ENCODE assay signal across 1 cellular context in the genomic region with DNA sequence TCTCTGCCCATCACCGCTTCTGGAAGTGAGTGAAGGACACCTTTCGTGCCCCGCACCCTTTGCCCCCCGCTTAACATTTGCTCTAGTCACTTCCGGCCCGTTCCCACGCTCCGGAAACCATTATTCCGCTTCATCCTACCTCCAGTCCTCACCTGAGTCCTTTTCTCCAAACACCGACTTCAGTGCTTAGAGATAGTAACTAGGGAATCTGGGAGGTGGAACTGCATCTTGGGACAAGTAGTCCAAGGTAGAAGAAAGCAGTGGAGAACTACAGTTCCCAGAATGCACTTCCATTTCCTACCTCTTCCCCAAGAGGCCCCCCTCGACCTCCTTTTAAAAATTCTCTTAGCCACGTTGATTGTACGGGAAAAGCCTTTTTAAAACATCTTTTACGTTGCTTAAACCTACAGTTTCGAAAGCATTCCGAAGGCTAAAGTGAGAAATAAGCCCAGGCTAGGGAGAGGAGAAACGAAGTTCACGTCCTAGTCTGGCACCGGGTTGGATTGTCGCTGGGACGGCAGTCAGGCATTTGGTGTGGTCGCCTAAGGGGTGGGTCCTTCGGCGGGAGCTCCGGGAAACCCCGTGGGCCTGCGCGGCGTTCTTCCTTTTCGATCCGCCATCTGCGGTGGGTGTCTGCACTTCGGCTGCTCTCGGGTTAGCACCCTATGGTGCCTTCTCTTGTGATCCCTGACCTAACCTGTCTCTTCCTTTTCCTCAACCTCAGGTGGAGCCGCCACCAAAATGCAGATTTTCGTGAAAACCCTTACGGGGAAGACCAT.
TF ChIP-seq lines count a peak whose summit lies in the region.

A gene (minus strand): TSS at position 210 of the 779 bp plus-strand sequence. CDS start 9,882 bp downstream, outside the sequence.
A gene (plus strand): TSS at position 605 of the 779 bp plus-strand sequence. CDS start 137 bp downstream, at position 742.

TF ChIP-seq in HCT116, 20 proteins besides CTCF, POLR2A, EP300 and RAD21 (continued from another document):
- TF ChIP-seq EGR1 (IDR thresholded peaks at IDR 0.05; ENCODE audit: low read depth) (peak; percentile 49; the same call in 1 of the 2 replicates), POLR2AphosphoS5 (IDR thresholded peaks at IDR 0.05; ENCODE audit: low read depth, low read length) (peak; percentile 93), EZH2phosphoT487 (IDR thresholded peaks at IDR 0.05; ENCODE audit: borderline replicate concordance) (no peak), ZNF274 (IDR thresholded peaks at IDR 0.05; ENCODE audit: low read depth, low read length) (no peak), SRF (IDR thresholded peaks at IDR 0.05; ENCODE audit: low read depth) (no peak), CEBPB (IDR thresholded peaks at IDR 0.05; ENCODE audit: low read depth) (no peak), YY1 (IDR thresholded peaks at IDR 0.05; ENCODE audit: extremely low read depth, insufficient replicate concordance, low read depth, low read length) (peak; percentile 69), CBX3 (IDR thresholded peaks at IDR 0.05; ENCODE audit: low read depth) (no peak), SP1 (IDR thresholded peaks at IDR 0.05; ENCODE audit: low read depth) (peak; percentile 53), ZFX (IDR thresholded peaks at IDR 0.05) (peak; percentile 40; the same call in 1 of the 2 replicates)
- TF ChIP-seq, protein P1, sequence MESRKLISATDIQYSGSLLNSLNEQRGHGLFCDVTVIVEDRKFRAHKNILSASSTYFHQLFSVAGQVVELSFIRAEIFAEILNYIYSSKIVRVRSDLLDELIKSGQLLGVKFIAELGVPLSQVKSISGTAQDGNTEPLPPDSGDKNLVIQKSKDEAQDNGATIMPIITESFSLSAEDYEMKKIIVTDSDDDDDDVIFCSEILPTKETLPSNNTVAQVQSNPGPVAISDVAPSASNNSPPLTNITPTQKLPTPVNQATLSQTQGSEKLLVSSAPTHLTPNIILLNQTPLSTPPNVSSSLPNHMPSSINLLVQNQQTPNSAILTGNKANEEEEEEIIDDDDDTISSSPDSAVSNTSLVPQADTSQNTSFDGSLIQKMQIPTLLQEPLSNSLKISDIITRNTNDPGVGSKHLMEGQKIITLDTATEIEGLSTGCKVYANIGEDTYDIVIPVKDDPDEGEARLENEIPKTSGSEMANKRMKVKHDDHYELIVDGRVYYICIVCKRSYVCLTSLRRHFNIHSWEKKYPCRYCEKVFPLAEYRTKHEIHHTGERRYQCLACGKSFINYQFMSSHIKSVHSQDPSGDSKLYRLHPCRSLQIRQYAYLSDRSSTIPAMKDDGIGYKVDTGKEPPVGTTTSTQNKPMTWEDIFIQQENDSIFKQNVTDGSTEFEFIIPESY (IDR thresholded peaks at IDR 0.05; ENCODE audit: extremely low read depth, insufficient replicate concordance, low read length): peak; percentile 33
